12 cellular contexts compared by ENCODE assay signal in the genomic region with DNA sequence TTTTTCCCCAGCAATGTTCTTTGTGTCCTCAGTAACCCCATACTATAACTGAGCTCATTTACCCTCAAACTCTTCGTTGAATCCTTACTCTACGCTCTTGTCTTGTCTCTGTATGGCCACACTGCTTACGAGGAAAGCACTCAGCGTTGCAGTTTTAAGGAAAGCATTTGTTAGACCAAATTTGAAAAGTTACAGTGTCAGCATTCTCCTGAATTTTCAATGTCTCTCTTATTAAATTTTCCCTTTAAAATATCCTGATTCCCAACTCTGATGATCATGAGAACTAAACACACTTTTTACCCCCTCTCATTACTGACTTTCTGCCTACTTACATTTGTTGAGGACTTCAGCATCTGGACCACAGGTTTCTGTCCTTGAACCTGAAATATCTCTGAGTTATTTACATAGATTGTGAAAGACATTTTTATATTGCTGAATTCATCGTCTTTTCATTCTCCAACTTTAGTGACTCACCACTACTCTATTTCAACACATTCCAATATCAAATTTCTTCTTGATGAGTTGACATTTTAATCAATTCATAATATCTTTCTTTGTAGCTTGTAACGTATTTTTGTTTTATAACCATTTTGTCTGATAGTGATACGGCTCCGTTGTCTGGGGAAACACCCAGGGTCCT. TPM values are rescaled to one million over a fixed set of nuclear protein-coding genes. Genes with fewer than 3 reads are reported as not detected.
DNase-seq lines count a peak whose midpoint lies in the region; ATAC-seq, FAIRE-seq and TF ChIP-seq lines count a peak whose summit lies in the region.
"Had no signal": no experiment of that assay in that cellular context is flagged by ENCODE, and none has a peak within 500 bp of the region (broad histone marks: within the 10 kb centered on the region; RNA-seq: fewer than 3 reads in every experiment).

No MANE protein-coding gene starts in this region.

- POLR2A ChIA-PET in A673 (lab: Charles Lee; ENCODE audit: low non-redundant PET): no interaction called here

- H3K4me3 ChIP-seq in fibroblast of mammary gland (ENCODE audit: control insufficient read depth, low read depth, low read length) (peak overlapping the region; percentile 25), A673 (ENCODE audit: low read depth, low read length, poor library complexity, severe bottlenecking) (no peak overlapping the region), upper lobe of right lung (no peak overlapping the region)
- H3K4me3 ChIP-seq: spleen, suprapubic skin had no signal

- intact Hi-C loops in A673 (cut with micrococcal nuclease; ENCODE audit: unreplicated experiment): no loop called here
- intact Hi-C loops in upper lobe of right lung (cut with DNase I): no loop called here

- no TSS peak for BruUV-seq in A673 (replicated peaks; lab: Mats Ljungman, UMichigan)

- ATAC-seq in SK-N-SH treated with all-trans-retinoic acid at 6 μM for 48 hours (no peak), HG03378 (IDR thresholded peaks at IDR 0.05; ENCODE audit: unreplicated experiment) (no peak), upper lobe of right lung (no peak)

- FAIRE-seq in urothelium cell line (lab: Jason Lieb, UNC): peak; percentile 52

- CTCF ChIA-PET in A673 (lab: Charles Lee): no interaction called here

- H3K36me3 ChIP-seq in A673 (ENCODE audit: insufficient read depth, low read length, poor library complexity, severe bottlenecking): no peaks in the 10 kb centered on the region
- H3K36me3 ChIP-seq in upper lobe of right lung: no peaks in the 10 kb centered on the region
- H3K36me3 ChIP-seq: spleen, suprapubic skin had no signal

- H3K27me3 ChIP-seq in A673 (replicated peaks; ENCODE audit: insufficient read depth, low read depth, low read length, poor library complexity) (no peaks in the 10 kb centered on the region), upper lobe of right lung (no peaks in the 10 kb centered on the region)
- H3K27me3 ChIP-seq: spleen, suprapubic skin had no signal

- TF ChIP-seq CTCF in fibroblast of mammary gland (conservative IDR thresholded peaks at IDR 0.05; ENCODE audit: control insufficient read depth, insufficient read depth, low read depth, low read length): no peak
- no peak for TF ChIP-seq CTCF in A673 (conservative IDR thresholded peaks at IDR 0.05; ENCODE audit: low read depth, low read length)
- TF ChIP-seq CTCF in upper lobe of right lung (IDR thresholded peaks at IDR 0.05): no peak

- H3K27ac ChIP-seq in A673 (ENCODE audit: low read depth, low read length, poor library complexity, severe bottlenecking) (no peak overlapping the region), upper lobe of right lung (no peak overlapping the region)
- H3K27ac ChIP-seq: spleen, suprapubic skin had no signal

- DNase-seq in HCEC 1CT (peak; percentile 90), fibroblast of mammary gland (ENCODE audit: low read depth) (peak; percentile 80), urothelium cell line (ENCODE audit: low spot score) (peak; percentile 40), A673 (ENCODE audit: low spot score) (no peak), upper lobe of right lung (no peak)
- DNase-seq: activated CD4-positive, CD25-positive, alpha-beta regulatory T cell treated with anti-CD3 and anti-CD28 coated beads, Interleukin-2, amount 50 U/mL, for 72 hours; MM.1S; occipital lobe; spleen had no signal

- H3K4me1 ChIP-seq in A673 (ENCODE audit: insufficient read depth, low read length, poor library complexity, severe bottlenecking): no peaks in the 10 kb centered on the region
- H3K4me1 ChIP-seq in upper lobe of right lung: no peaks in the 10 kb centered on the region
- H3K4me1 ChIP-seq: spleen, suprapubic skin had no signal

- H3K9me3 ChIP-seq in A673 (ENCODE audit: low read depth, low read length, poor library complexity, severe bottlenecking) (no peaks in the 10 kb centered on the region), upper lobe of right lung (no peaks in the 10 kb centered on the region)
- H3K9me3 ChIP-seq: suprapubic skin had no signal

TF ChIP-seq in SK-N-SH treated with all-trans-retinoic acid at 6 μM for 48 hours, 23 proteins besides CTCF, POLR2A, EP300 and RAD21:
- TF ChIP-seq, protein P1, sequence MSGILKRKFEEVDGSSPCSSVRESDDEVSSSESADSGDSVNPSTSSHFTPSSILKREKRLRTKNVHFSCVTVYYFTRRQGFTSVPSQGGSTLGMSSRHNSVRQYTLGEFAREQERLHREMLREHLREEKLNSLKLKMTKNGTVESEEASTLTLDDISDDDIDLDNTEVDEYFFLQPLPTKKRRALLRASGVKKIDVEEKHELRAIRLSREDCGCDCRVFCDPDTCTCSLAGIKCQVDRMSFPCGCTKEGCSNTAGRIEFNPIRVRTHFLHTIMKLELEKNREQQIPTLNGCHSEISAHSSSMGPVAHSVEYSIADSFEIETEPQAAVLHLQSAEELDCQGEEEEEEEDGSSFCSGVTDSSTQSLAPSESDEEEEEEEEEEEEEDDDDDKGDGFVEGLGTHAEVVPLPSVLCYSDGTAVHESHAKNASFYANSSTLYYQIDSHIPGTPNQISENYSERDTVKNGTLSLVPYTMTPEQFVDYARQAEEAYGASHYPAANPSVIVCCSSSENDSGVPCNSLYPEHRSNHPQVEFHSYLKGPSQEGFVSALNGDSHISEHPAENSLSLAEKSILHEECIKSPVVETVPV (CRISPR knock-in tag; IDR thresholded peaks at IDR 0.05): no peak
- peak; percentile 61 for TF ChIP-seq ISL1 (CRISPR knock-in tag; IDR thresholded peaks at IDR 0.05)
TF ChIP-seq in SK-N-SH treated with all-trans-retinoic acid at 6 μM for 48 hours: peak in this region for 1.

RNA-seq across cellular contexts. Expression of gene VWDE, which starts 19.8 kb away (rescaled TPM):
- total RNA-seq in A673 (2021): 0.11 and 0.32 TPM in 2 replicates
- total RNA-seq in upper lobe of right lung: 0.90 TPM

Comparison
In these comparisons a context has a peak if more than half of its experiments do, and no peak if none do; other contexts are left out.
1. DNase-seq: peak in HCEC 1CT (single experiment), fibroblast of mammary gland (single experiment) and urothelium cell line (single experiment); none in A673 (single experiment) and upper lobe of right lung (single experiment).